17 cellular contexts compared by ENCODE assay signal in the genomic region with DNA sequence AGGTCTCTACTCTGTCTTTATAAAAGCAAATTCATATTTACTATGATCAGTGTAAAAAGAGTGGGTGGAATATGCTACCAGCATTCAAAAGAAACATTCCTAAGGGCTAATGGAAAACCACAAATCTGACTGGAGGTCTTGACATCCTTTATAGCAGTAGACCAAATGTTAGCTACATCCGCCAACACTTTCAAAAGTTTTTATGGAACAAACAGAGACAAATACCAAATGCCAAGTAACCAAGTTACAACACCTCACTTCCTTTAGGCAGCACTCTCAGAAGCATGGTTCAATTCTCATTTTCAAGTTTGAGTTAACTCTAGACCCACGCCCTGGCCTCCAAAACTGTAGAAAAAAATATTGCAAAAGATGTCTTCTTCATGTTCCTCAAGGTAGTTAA.
A peak's percentile ranks its signal among the peaks of the same experiment; 100 is the strongest.
DNase-seq lines count a peak whose midpoint lies in the region; ATAC-seq lines count a peak whose summit lies in the region.
"Had no signal": no experiment of that assay in that cellular context is flagged by ENCODE, and none has a peak within 500 bp of the region (broad histone marks: within the 10 kb centered on the region; RNA-seq: fewer than 3 reads in every experiment).

No MANE protein-coding gene starts in this region.

- 75 to 79% methylated on average over 2 of the region's 2 CpGs for WGBS in GM23248 (ENCODE audit: low coverage in 1 of 2, low lambda C conversion rate in 2 of 2, missing lambda C conversion rate in 2 of 2), 2 experiments

- H3K9me2 ChIP-seq in GM23248 (ENCODE audit: insufficient read depth) = 0 out of 2 replicates have a peak, but pooled peaks cover 3% of the 10 kb centered on the region

- H3K4me2 ChIP-seq in GM23248 (ENCODE audit: unreplicated experiment) = peak overlapping the region; percentile 61

- in situ Hi-C loops in GM23248 (cut with MboI) = no loop called here

- H3K4me3 ChIP-seq in GM23248 (no peak overlapping the region), skeletal muscle cell (ENCODE audit: low read depth, low read length) (no peak overlapping the region)
- H3K4me3 ChIP-seq: esophagus muscularis mucosa had no signal

- no peak for ATAC-seq in GM21786 (IDR thresholded peaks at IDR 0.05; ENCODE audit: unreplicated experiment)

- no peak overlapping the region for H2AFZ ChIP-seq in GM23248

- H3K27me3 ChIP-seq in GM23248 (replicated peaks; ENCODE audit: insufficient read depth) = no peaks in the 10 kb centered on the region
- H3K27me3 ChIP-seq: esophagus muscularis mucosa had no signal

- H3K36me3 ChIP-seq in GM23248 (ENCODE audit: low read depth) = no peaks in the 10 kb centered on the region
- H3K36me3 ChIP-seq: esophagus muscularis mucosa had no signal

- 0 out of 2 replicates have a peak overlapping the region, but pooled peaks have one; percentile 17 for H3K9ac ChIP-seq in GM23248

- no peaks in the 10 kb centered on the region for H3K79me2 ChIP-seq in GM23248 (ENCODE audit: insufficient read depth)

- H4K20me1 ChIP-seq in GM23248 (ENCODE audit: insufficient read depth) = no peaks in the 10 kb centered on the region

- H3F3A ChIP-seq in GM23248 (ENCODE audit: insufficient read depth) = peaks cover 42% of the 10 kb centered on the region

- peak overlapping the region; percentile 62 for H3K27ac ChIP-seq in GM23248
- H3K27ac ChIP-seq: C4-2B, esophagus muscularis mucosa had no signal

- no peaks in the 10 kb centered on the region for H3K9me3 ChIP-seq in GM23248 (ENCODE audit: low read depth)
- H3K9me3 ChIP-seq: esophagus muscularis mucosa had no signal

- peaks cover 38% of the 10 kb centered on the region for H3K4me1 ChIP-seq in GM23248 (ENCODE audit: insufficient read depth)

- DNase-seq in GM23248 (peak; percentile 55), amniotic epithelial cell (ENCODE audit: low read depth) (peak; percentile 48), fibroblast of the conjunctiva (ENCODE audit: low read depth) (peak; percentile 50), skeletal muscle cell (ENCODE audit: low read depth) (peak; percentile 74), occipital lobe (lab: John Stamatoyannopoulos, UW) (no peak), NCI-H187 (lab: John Stamatoyannopoulos, UW) (no peak), KG1 (lab: John Stamatoyannopoulos, UW) (no peak)
- DNase-seq: activated CD4-positive, alpha-beta T cell treated with anti-CD3 and anti-CD28 coated beads for 1 hour; activated naive CD4-positive, alpha-beta T cell treated with anti-CD3 and anti-CD28 coated beads, Interleukin-2, amount 50 U/mL, for 16 hours; DMS79 treated with DMSO at 0.1 percent for 48 hours; KBM-7; NCI-H1417 treated with DMSO at 0.1 percent for 48 hours; NCI-H510A treated with DMSO at 0.1 percent for 48 hours; stimulated activated CD4-positive, alpha-beta T cell treated with anti-CD3 and anti-CD28 coated beads, Interleukin-12 subunit alpha, Interleukin-12 subunit beta, amount 100 ng/mL, for 4 hours had no signal

Comparison
In these comparisons a context has a peak if more than half of its experiments do, and no peak if none do; other contexts are left out.
1. DNase-seq: peak in GM23248 (single experiment), amniotic epithelial cell (single experiment), fibroblast of the conjunctiva (single experiment) and skeletal muscle cell (single experiment); none in occipital lobe (single experiment), NCI-H187 (0 of 2) and KG1 (single experiment).